2 cellular contexts compared by ENCODE assay signal in the genomic region with DNA sequence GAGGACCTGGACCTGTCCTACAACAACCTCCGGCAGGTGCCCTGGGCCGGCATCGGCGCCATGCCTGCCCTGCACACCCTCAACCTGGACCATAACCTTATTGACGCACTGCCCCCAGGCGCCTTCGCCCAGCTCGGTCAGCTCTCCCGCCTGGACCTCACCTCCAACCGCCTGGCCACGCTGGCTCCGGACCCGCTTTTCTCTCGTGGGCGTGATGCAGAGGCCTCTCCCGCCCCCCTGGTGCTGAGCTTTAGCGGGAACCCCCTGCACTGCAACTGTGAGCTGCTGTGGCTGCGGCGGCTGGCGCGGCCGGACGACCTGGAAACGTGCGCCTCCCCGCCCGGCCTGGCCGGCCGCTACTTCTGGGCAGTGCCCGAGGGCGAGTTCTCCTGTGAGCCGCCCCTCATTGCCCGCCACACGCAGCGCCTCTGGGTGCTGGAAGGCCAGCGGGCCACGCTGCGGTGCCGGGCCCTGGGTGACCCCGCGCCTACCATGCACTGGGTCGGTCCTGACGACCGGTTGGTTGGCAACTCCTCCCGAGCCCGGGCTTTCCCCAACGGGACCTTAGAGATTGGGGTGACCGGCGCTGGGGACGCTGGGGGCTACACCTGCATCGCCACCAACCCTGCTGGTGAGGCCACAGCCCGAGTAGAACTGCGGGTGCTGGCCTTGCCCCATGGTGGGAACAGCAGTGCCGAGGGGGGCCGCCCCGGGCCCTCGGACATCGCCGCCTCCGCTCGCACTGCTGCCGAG.
TF ChIP-seq lines count a peak whose summit lies in the region.

No MANE protein-coding gene starts in this region.

TF ChIP-seq in K562, 482 proteins besides CTCF, POLR2A, EP300 and RAD21:
- TF ChIP-seq, protein P1, sequence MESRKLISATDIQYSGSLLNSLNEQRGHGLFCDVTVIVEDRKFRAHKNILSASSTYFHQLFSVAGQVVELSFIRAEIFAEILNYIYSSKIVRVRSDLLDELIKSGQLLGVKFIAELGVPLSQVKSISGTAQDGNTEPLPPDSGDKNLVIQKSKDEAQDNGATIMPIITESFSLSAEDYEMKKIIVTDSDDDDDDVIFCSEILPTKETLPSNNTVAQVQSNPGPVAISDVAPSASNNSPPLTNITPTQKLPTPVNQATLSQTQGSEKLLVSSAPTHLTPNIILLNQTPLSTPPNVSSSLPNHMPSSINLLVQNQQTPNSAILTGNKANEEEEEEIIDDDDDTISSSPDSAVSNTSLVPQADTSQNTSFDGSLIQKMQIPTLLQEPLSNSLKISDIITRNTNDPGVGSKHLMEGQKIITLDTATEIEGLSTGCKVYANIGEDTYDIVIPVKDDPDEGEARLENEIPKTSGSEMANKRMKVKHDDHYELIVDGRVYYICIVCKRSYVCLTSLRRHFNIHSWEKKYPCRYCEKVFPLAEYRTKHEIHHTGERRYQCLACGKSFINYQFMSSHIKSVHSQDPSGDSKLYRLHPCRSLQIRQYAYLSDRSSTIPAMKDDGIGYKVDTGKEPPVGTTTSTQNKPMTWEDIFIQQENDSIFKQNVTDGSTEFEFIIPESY (CRISPR knock-in tag; IDR thresholded peaks at IDR 0.05) = peak; percentile 94
- TF ChIP-seq POLR2G (IDR thresholded peaks at IDR 0.05; ENCODE audit: low read depth, low read length) (peak; percentile 18), TAL1 (IDR thresholded peaks at IDR 0.05) (no peak), HNRNPL (IDR thresholded peaks at IDR 0.05; ENCODE audit: low read depth, low read length) (peak; percentile 63; the same call in 1 of the 2 replicates)

TF ChIP-seq in neural cell, 6 proteins besides CTCF, POLR2A, EP300 and RAD21:
- TF ChIP-seq, protein P2, sequence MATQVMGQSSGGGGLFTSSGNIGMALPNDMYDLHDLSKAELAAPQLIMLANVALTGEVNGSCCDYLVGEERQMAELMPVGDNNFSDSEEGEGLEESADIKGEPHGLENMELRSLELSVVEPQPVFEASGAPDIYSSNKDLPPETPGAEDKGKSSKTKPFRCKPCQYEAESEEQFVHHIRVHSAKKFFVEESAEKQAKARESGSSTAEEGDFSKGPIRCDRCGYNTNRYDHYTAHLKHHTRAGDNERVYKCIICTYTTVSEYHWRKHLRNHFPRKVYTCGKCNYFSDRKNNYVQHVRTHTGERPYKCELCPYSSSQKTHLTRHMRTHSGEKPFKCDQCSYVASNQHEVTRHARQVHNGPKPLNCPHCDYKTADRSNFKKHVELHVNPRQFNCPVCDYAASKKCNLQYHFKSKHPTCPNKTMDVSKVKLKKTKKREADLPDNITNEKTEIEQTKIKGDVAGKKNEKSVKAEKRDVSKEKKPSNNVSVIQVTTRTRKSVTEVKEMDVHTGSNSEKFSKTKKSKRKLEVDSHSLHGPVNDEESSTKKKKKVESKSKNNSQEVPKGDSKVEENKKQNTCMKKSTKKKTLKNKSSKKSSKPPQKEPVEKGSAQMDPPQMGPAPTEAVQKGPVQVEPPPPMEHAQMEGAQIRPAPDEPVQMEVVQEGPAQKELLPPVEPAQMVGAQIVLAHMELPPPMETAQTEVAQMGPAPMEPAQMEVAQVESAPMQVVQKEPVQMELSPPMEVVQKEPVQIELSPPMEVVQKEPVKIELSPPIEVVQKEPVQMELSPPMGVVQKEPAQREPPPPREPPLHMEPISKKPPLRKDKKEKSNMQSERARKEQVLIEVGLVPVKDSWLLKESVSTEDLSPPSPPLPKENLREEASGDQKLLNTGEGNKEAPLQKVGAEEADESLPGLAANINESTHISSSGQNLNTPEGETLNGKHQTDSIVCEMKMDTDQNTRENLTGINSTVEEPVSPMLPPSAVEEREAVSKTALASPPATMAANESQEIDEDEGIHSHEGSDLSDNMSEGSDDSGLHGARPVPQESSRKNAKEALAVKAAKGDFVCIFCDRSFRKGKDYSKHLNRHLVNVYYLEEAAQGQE (IDR thresholded peaks at IDR 0.05; ENCODE audit: borderline replicate concordance) = no peak
- TF ChIP-seq EZH2 (IDR thresholded peaks at IDR 0.05; ENCODE audit: borderline replicate concordance, insufficient read depth, low read length, poor library complexity, severe bottlenecking) (no peak), POLR2AphosphoS5 (IDR thresholded peaks at IDR 0.05) (no peak), SMC3 (conservative IDR thresholded peaks at IDR 0.05; ENCODE audit: poor library complexity) (no peak), MXI1 (conservative IDR thresholded peaks at IDR 0.05; ENCODE audit: poor library complexity, severe bottlenecking) (no peak), TAF1 (IDR thresholded peaks at IDR 0.05; ENCODE audit: low read depth) (no peak)
